1 cellular context compared by ENCODE assay signal in the genomic region with DNA sequence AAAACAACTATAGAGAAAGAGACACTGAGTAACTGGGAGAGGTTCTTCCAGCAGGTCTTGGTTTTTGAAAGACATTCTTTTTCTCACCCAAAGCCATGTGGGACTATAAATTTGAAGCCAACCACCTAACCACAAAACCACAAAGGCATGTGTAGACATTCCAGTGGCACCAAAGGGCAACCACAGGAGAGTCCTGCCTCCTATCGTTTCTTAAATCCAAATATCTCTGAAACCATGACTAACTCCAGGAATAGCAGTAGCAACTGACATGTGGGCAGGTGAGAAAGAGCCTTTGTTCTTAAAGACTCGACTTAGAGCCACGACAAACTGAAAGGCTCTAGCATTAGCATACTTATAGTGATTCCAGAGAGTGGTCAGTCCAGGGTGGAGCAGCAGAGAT.
A peak's percentile ranks its signal among the peaks of the same experiment; 100 is the strongest.
TF ChIP-seq lines count a peak whose summit lies in the region.

No MANE protein-coding gene starts in this region.

TF ChIP-seq in SK-N-SH, 30 proteins besides CTCF, POLR2A, EP300 and RAD21 (continued from another document):
- TF ChIP-seq USF1 (IDR thresholded peaks at IDR 0.05; ENCODE audit: borderline replicate concordance, low read depth) = no peak
- no peak for TF ChIP-seq GABPA (IDR thresholded peaks at IDR 0.05; ENCODE audit: low read depth)
- TF ChIP-seq ZBTB33 (IDR thresholded peaks at IDR 0.05; ENCODE audit: borderline replicate concordance, low read depth) = no peak
- TF ChIP-seq, protein P1, sequence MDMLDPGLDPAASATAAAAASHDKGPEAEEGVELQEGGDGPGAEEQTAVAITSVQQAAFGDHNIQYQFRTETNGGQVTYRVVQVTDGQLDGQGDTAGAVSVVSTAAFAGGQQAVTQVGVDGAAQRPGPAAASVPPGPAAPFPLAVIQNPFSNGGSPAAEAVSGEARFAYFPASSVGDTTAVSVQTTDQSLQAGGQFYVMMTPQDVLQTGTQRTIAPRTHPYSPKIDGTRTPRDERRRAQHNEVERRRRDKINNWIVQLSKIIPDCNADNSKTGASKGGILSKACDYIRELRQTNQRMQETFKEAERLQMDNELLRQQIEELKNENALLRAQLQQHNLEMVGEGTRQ (IDR thresholded peaks at IDR 0.05; ENCODE audit: borderline replicate concordance, low read depth, low read length) = no peak
- TF ChIP-seq POLR2AphosphoS5 (IDR thresholded peaks at IDR 0.05; ENCODE audit: low read depth, low read length) = peak; percentile 64; the same call in 1 of the 2 replicates
